8 cellular contexts compared by ENCODE assay signal in the genomic region with DNA sequence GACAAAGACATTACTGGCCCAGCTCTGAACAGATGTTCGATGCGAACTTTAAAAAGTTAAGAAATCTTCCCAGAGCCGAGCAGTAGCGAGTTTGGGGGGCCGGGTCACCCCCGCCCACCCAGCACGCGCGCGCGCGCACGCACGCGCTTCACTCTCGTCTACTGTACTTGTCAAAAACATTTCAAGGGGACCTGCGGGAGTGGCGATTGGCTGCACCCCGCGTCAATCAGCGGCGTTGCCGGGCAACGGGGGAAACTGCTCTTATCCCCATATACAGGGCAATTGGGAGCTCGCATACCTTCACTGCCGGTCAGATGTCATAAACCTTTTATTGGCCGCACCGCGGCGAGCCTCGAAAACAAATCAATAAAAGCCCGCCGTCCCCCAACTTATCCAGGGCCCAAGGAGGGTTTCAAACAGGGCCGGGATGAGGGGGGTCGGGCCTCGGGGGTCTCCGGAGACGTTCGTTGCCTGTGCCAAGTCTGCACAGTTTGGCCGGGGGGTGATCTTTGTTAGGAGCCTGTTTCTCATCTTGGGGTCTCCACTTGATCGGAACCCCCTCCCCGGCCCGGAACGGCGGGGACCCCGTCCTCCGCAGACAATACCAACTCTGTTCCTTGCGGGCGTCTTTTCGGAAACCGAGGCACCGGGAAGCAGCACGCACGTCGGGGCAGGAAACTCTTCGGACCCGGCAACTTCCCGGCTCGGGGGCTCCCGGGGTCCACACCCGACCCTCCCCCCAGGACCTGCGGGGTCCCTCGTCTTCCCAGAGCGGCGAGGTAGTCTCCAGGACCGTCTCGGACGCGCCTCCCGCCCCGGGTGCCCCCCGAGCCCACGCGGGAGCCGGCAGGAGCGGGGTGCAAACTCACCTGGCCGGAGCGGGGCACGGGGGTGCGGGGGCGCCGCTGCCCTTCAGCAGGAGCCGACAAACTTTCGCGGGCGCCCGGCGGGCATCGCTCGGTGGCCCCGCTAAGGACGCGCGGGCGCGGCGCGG. TPM values are rescaled to one million over a fixed set of nuclear protein-coding genes. Genes with fewer than 3 reads are reported as not detected.
DNase-seq lines count a peak whose midpoint lies in the region; ATAC-seq and TF ChIP-seq lines count a peak whose summit lies in the region.

No MANE protein-coding gene starts in this region.

- peak in 1 of 2 donors; percentile 10 for TF ChIP-seq POLR2A in lower leg skin (IDR thresholded peaks at IDR 0.05)

- WGBS in lower leg skin, 2 donors, result 0% methylated on average over 50 to 76 of the region's 98 CpGs

- no peaks in the 10 kb centered on the region for H3K27me3 ChIP-seq in duodenal mucosa (ENCODE audit: control insufficient read depth in 1 of 2, insufficient read depth in 2 of 2, low read length in 2 of 2)

- peak overlapping the region; percentile 84 for H3K27ac Mint-ChIP-seq in activated CD4-positive, alpha-beta memory T cell treated with anti-CD3 and anti-CD28 coated beads, Interleukin-2, amount 10 ng/mL, durations not matched to agents 7 days and 5 days

- peak overlapping the region; percentile 91 for H3K27ac ChIP-seq in duodenal mucosa (ENCODE audit: low read depth, low read length)

- intact Hi-C loops in lower leg skin (cut with DNase I; ENCODE audit: low total_unique reads), result no loop called here

- peak overlapping the region; percentile 63 to 93 for H3K9ac ChIP-seq in duodenal mucosa (ENCODE audit: low read depth in 1 of 2, low read length in 2 of 2)

- no peaks in the 10 kb centered on the region for H3K27me3 Mint-ChIP-seq in activated CD4-positive, alpha-beta memory T cell treated with anti-CD3 and anti-CD28 coated beads, Interleukin-2, amount 10 ng/mL, durations not matched to agents 7 days and 5 days

- no peaks in the 10 kb centered on the region for H3K9me3 Mint-ChIP-seq in activated CD4-positive, alpha-beta memory T cell treated with anti-CD3 and anti-CD28 coated beads, Interleukin-2, amount 10 ng/mL, durations not matched to agents 7 days and 5 days

- H3K4me3 Mint-ChIP-seq in activated CD4-positive, alpha-beta memory T cell treated with anti-CD3 and anti-CD28 coated beads, Interleukin-2, amount 10 ng/mL, durations not matched to agents 7 days and 5 days, result peak overlapping the region; percentile 79

- peaks cover 22% of the 10 kb centered on the region for H3K36me3 Mint-ChIP-seq in activated CD4-positive, alpha-beta memory T cell treated with anti-CD3 and anti-CD28 coated beads, Interleukin-2, amount 10 ng/mL, durations not matched to agents 7 days and 5 days (ENCODE audit: low read depth)

- peak overlapping the region; percentile 70 to 90 for H3K4me3 ChIP-seq in duodenal mucosa (ENCODE audit: low read depth in 1 of 2, low read length in 2 of 2)
- H3K4me3 ChIP-seq in lower leg skin (ENCODE audit: low read depth, poor library complexity, severe bottlenecking), result peak overlapping the region; percentile 68

- peak; percentile 87 for ATAC-seq in GM19395 (IDR thresholded peaks at IDR 0.05; ENCODE audit: unreplicated experiment)
- ATAC-seq in HG03558 (IDR thresholded peaks at IDR 0.05; ENCODE audit: extremely low read depth, unreplicated experiment), result peak; percentile 75

- peaks cover 33 to 36% of the 10 kb centered on the region in 2 donors for H3K4me1 ChIP-seq in duodenal mucosa (ENCODE audit: control insufficient read depth in 1 of 2, insufficient read depth in 2 of 2, low read length in 2 of 2)

- POLR2A ChIA-PET in activated CD4-positive, alpha-beta memory T cell treated with anti-CD3 and anti-CD28 coated beads, Interleukin-2, amount 10 ng/mL, durations not matched to agents 7 days and 5 days (lab: Charles Lee), result interaction anchor here (0.7 to 1.6 kb wide), 11 partner anchors 10 to 304 kb away, joined by 3 to 5 read pairs (median 3); no protein-coding TSS in a partner anchor

- CTCF ChIA-PET in activated CD4-positive, alpha-beta memory T cell treated with anti-CD3 and anti-CD28 coated beads, Interleukin-2, amount 10 ng/mL, durations not matched to agents 7 days and 5 days (lab: Charles Lee), result interaction anchor here (0.5 to 1.4 kb wide), 6 partner anchors 13 to 483 kb away, joined by 3 to 4 read pairs (median 4); no protein-coding TSS in a partner anchor

- H3K4me1 Mint-ChIP-seq in activated CD4-positive, alpha-beta memory T cell treated with anti-CD3 and anti-CD28 coated beads, Interleukin-2, amount 10 ng/mL, durations not matched to agents 7 days and 5 days, result peaks cover 28% of the 10 kb centered on the region

- no peak for TF ChIP-seq CTCF in lower leg skin (IDR thresholded peaks at IDR 0.05)

- H3K9me3 ChIP-seq in duodenal mucosa (ENCODE audit: control insufficient read depth in 1 of 2, low read length in 2 of 2), result no peaks in the 10 kb centered on the region

- DNase-seq in C1 segment of cervical spinal cord (lab: John Stamatoyannopoulos, UW), result peak; percentile 51 to 96 (median 88)
- DNase-seq in NCI-H774 (lab: John Stamatoyannopoulos, UW), result peak; percentile 95
- peak; percentile 99 for DNase-seq in activated CD4-positive, alpha-beta memory T cell treated with anti-CD3 and anti-CD28 coated beads, Interleukin-2, amount 10 ng/mL, durations not matched to agents 7 days and 5 days
- peak; percentile 100 for DNase-seq in lower leg skin (ENCODE audit: low spot score in 2 of 2)
- peak; percentile 98 to 99 for DNase-seq in stimulated activated CD4-positive, alpha-beta T cell treated with anti-CD3 and anti-CD28 coated beads, Interleukin-4, amount 100 ng/mL, for 4 hours

- H3K36me3 ChIP-seq in duodenal mucosa (ENCODE audit: control insufficient read depth in 1 of 2, insufficient read depth in 2 of 2, low read length in 2 of 2), result peaks cover 3 to 11% of the 10 kb centered on the region in 2 donors

RNA-seq across cellular contexts. Expression of gene FOXN3, which starts 0.7 kb away (rescaled TPM):
- total RNA-seq in activated CD4-positive, alpha-beta memory T cell treated with anti-CD3 and anti-CD28 coated beads, Interleukin-2, amount 10 ng/mL, durations not matched to agents 7 days and 5 days, result 10 to 100 TPM; 73.1 to 78.3 TPM
- 100 to 1,000 TPM; 118 to 211 (median 167) TPM for total RNA-seq in lower leg skin

Comparison
In these comparisons a context has a peak if more than half of its experiments do, and no peak if none do; other contexts are left out.
1. Peak in every context shown above with its lines: DNase-seq, ATAC-seq, H3K4me3 ChIP-seq and H3K27ac ChIP-seq.